Comparison of ENCODE assay signal across 16 cellular contexts in the genomic region with DNA sequence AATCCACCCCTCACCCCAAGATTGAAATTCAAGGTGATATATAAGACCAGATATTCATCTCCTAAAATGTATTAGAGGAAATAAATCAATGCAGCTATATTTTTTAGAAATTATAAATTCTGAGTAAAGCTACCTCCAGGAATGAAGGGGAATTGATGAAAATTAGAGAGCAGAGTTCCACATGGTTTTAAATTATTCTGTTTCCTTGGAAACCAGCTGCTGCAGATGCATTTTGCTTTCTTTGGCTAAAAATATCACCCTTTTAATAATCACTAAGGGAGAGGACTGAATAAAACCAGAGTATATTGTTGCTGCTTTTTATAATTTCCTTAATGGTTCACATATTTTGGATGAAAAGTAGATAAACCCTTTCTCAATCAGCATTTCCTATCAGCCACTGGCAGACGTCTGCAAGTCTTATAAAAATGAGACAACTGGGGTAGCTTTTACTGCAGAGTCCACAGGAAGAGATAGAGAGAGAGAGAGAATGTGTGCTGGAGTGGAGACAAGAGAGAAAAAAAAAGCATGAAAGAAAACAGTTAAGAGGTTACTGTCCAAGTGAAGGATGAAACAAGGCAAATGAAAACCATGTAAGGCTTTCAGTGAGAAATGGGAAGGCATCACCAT. TPM values are rescaled to one million over a fixed set of nuclear protein-coding genes. Genes with fewer than 3 reads are reported as not detected.
DNase-seq lines count a peak whose midpoint lies in the region; ATAC-seq and TF ChIP-seq lines count a peak whose summit lies in the region.
"Had no signal": no experiment of that assay in that cellular context is flagged by ENCODE, and none has a peak within 500 bp of the region (broad histone marks: within the 10 kb centered on the region; RNA-seq: fewer than 3 reads in every experiment).

No MANE protein-coding gene starts in this region.

- peaks cover 61% of the 10 kb centered on the region for H3K4me1 ChIP-seq in A673 (ENCODE audit: insufficient read depth, low read length, poor library complexity, severe bottlenecking)
- peaks cover 34% of the 10 kb centered on the region for H3K4me1 ChIP-seq in HUES64 (ENCODE audit: insufficient read depth, low read length)
- peaks cover 43% of the 10 kb centered on the region for H3K4me1 ChIP-seq in iPS-18a (ENCODE audit: control insufficient read depth, low read depth, low read length)
- peaks cover 0 to 24% (median 0%) of the 10 kb centered on the region in 3 donors for H3K4me1 ChIP-seq in esophagus squamous epithelium
- H3K4me1 ChIP-seq: body of pancreas had no signal

- TF ChIP-seq POLR2A in esophagus squamous epithelium (IDR thresholded peaks at IDR 0.05), result no peak

- POLR2A ChIA-PET in A673 (lab: Charles Lee; ENCODE audit: low non-redundant PET), result interaction anchor here (0.7 kb wide), 1 partner anchor 164 kb away, joined by 3 read pairs; no protein-coding TSS in a partner anchor

- H3K4me3 ChIP-seq in A673 (ENCODE audit: low read depth, low read length, poor library complexity, severe bottlenecking) (peak overlapping the region; percentile 59), HUES64 (ENCODE audit: low read length) (0 out of 2 replicates have a peak overlapping the region, but pooled peaks have one; percentile 4), SK-N-MC (peak overlapping the region; percentile 81), iPS-18a (ENCODE audit: low read length) (peak overlapping the region; percentile 1), esophagus squamous epithelium (no peak overlapping the region)
- H3K4me3 ChIP-seq: body of pancreas, GM12878 had no signal

- H3K9me3 ChIP-seq in A673 (ENCODE audit: low read depth, low read length, poor library complexity, severe bottlenecking), result no peaks in the 10 kb centered on the region
- H3K9me3 ChIP-seq in HUES64 (ENCODE audit: insufficient read depth, low read depth, low read length), result no peaks in the 10 kb centered on the region
- no peaks in the 10 kb centered on the region for H3K9me3 ChIP-seq in SK-N-MC (ENCODE audit: low read depth, low read length)
- no peaks in the 10 kb centered on the region for H3K9me3 ChIP-seq in iPS-18a (ENCODE audit: control insufficient read depth, low read depth, low read length)
- no peaks in the 10 kb centered on the region for H3K9me3 ChIP-seq in esophagus squamous epithelium
- H3K9me3 ChIP-seq: body of pancreas had no signal

- H3K27me3 ChIP-seq in A673 (replicated peaks; ENCODE audit: insufficient read depth, low read depth, low read length, poor library complexity) (no peaks in the 10 kb centered on the region), HUES64 (ENCODE audit: insufficient read depth, low read length) (no peaks in the 10 kb centered on the region), iPS-18a (ENCODE audit: control insufficient read depth, insufficient read depth, low read length) (no peaks in the 10 kb centered on the region), esophagus squamous epithelium (no peaks in the 10 kb centered on the region)
- H3K27me3 ChIP-seq: body of pancreas had no signal

- H3K9ac ChIP-seq in HUES64 (ENCODE audit: low read depth, low read length) (no peak overlapping the region), SK-N-MC (ENCODE audit: insufficient read length) (no peak overlapping the region), iPS-18a (ENCODE audit: low read length) (no peak overlapping the region)

- WGBS in HUES64, result 39% methylated on average over 1 of the region's 1 CpG
- WGBS in esophagus squamous epithelium, 2 donors, result 32 to 36% methylated on average over 1 of the region's 1 CpG

- peak; percentile 86 for DNase-seq in A673 (ENCODE audit: low spot score)
- no peak for DNase-seq in SK-N-MC (ENCODE audit: low read depth, low spot score)
- DNase-seq in kidney glomerular epithelial cell (lab: John Stamatoyannopoulos, UW), result no peak
- DNase-seq in esophagus squamous epithelium (lab: John Stamatoyannopoulos, UW), result no peak
- no peak for DNase-seq in NCI-H1436 treated with DMSO at 0.1 percent for 48 hours (lab: John Stamatoyannopoulos, UW)
- DNase-seq: activated CD4-positive, alpha-beta T cell treated with anti-CD3 and anti-CD28 coated beads, Interleukin-2, amount 10 ng/mL, durations not matched to agents 24 days and 14 days; body of pancreas; stimulated activated CD4-positive, alpha-beta T cell treated with anti-CD3 and anti-CD28 coated beads, Interleukin-4, amount 100 ng/mL, for 24 hours; stimulated activated naive CD4-positive, alpha-beta T cell treated with Interleukin-2 at 50 U/mL for 16 hours had no signal

- ATAC-seq in HG02610 (IDR thresholded peaks at IDR 0.05; ENCODE audit: unreplicated experiment), result no peak
- ATAC-seq: body of pancreas, GM12878 had no signal

- H3K27ac ChIP-seq in A673 (ENCODE audit: low read depth, low read length, poor library complexity, severe bottlenecking) (peak overlapping the region; percentile 45), HUES64 (ENCODE audit: low read depth, low read length) (no peak overlapping the region), SK-N-MC (peak overlapping the region; percentile 91), iPS-18a (ENCODE audit: low read length) (no peak overlapping the region), esophagus squamous epithelium (no peak overlapping the region)
- H3K27ac ChIP-seq: body of pancreas had no signal

- no TSS peak for BruUV-seq in A673 (replicated peaks; lab: Mats Ljungman, UMichigan)

- TF ChIP-seq CTCF in A673 (conservative IDR thresholded peaks at IDR 0.05; ENCODE audit: low read depth, low read length) (no peak), esophagus squamous epithelium (IDR thresholded peaks at IDR 0.05) (no peak)

- H3K36me3 ChIP-seq in A673 (ENCODE audit: insufficient read depth, low read length, poor library complexity, severe bottlenecking) (no peaks in the 10 kb centered on the region), HUES64 (ENCODE audit: insufficient read depth, low read length) (no peaks in the 10 kb centered on the region), SK-N-MC (ENCODE audit: insufficient read depth, low read length) (no peaks in the 10 kb centered on the region), iPS-18a (ENCODE audit: control insufficient read depth, low read depth, low read length) (no peaks in the 10 kb centered on the region), esophagus squamous epithelium (no peaks in the 10 kb centered on the region)

- intact Hi-C loops in A673 (cut with micrococcal nuclease; ENCODE audit: unreplicated experiment) (loop anchor here (5.0 kb wide), 1 partner anchor 69 kb away; no protein-coding TSS in a partner anchor), esophagus squamous epithelium (cut with DNase I) (no loop called here)

- CTCF ChIA-PET in A673 (lab: Charles Lee), result no interaction called here

RNA-seq across cellular contexts. Expression of gene CSRNP3, which starts 2.0 kb away (rescaled TPM):
- 39.5 and 47.7 TPM in 2 replicates for total RNA-seq in A673 (2021)
- 2.0 TPM for polyA plus RNA-seq in HUES64 (2013, experiment 1 of 2)
- 5.5 TPM for polyA plus RNA-seq in HUES64 (2013, experiment 2 of 2)
- total RNA-seq in esophagus squamous epithelium, result 1 to 10 TPM in 1 of 4 donors, under 1 TPM in 3; 0.57 to 1.5 (median 0.81) TPM
- total RNA-seq: activated CD4-positive, alpha-beta T cell treated with anti-CD3 and anti-CD28 coated beads, Interleukin-2, amount 10 ng/mL, durations not matched to agents 24 days and 14 days; activated T-helper 1 cell treated with anti-CD3 and anti-CD28 coated beads, Interleukin-12 subunit alpha, Interleukin-12 subunit beta, Interleukin-2, Interleukin-4 antibody, amounts not matched to agents 30 ng/mL and 10 ng/mL and 1 ng/mL, durations not matched to agents 14 hours and 24 hours and 36 hours; endothelial cell of umbilical vein; pulmonary artery endothelial cell had no signal
- polyA plus RNA-seq: endothelial cell of umbilical vein had no signal

Comparison
In these comparisons a context has a peak if more than half of its experiments do, and no peak if none do; other contexts are left out.
1. H3K27ac ChIP-seq: peak in A673 (single experiment) and SK-N-MC (single experiment); none in HUES64 (single experiment), iPS-18a (single experiment) and esophagus squamous epithelium (0 of 4).
2. H3K4me3 ChIP-seq: peak in A673 (single experiment), HUES64 (single experiment), SK-N-MC (single experiment) and iPS-18a (single experiment); none in esophagus squamous epithelium (0 of 4).
3. RNA of gene CSRNP3, which starts 2.0 kb away (total RNA-seq): 39.5 to 47.7 TPM in A673; 0.57 to 1.5 TPM in esophagus squamous epithelium; every median in the first group is over 10 times any median in the second.